8 cellular contexts compared by ENCODE assay signal in genomic region chr2:215920244-215921100, GRCh38.
A peak's percentile ranks its signal among the peaks of the same experiment; 100 is the strongest.
DNase-seq lines count a peak whose midpoint lies in the region; ATAC-seq and TF ChIP-seq lines count a peak whose summit lies in the region.

No MANE protein-coding gene starts in this region.

- H3K27me3 Mint-ChIP-seq in CD4-positive, alpha-beta T cell, result peaks cover 8% of the 10 kb centered on the region
- H3K27me3 Mint-ChIP-seq in activated CD4-positive, alpha-beta T cell treated with anti-CD3 and anti-CD28 coated beads for 36 hours, result peaks cover 2% of the 10 kb centered on the region

- H3K36me3 Mint-ChIP-seq in CD4-positive, alpha-beta T cell (ENCODE audit: low read depth), result no peaks in the 10 kb centered on the region
- no peaks in the 10 kb centered on the region for H3K36me3 Mint-ChIP-seq in activated CD4-positive, alpha-beta T cell treated with anti-CD3 and anti-CD28 coated beads for 36 hours (ENCODE audit: low read depth)

- H3K4me1 ChIP-seq in lower lobe of right lung, result peaks cover 6% of the 10 kb centered on the region

- H3K4me3 Mint-ChIP-seq in CD4-positive, alpha-beta T cell, result no peak overlapping the region
- no peak overlapping the region for H3K4me3 Mint-ChIP-seq in activated CD4-positive, alpha-beta T cell treated with anti-CD3 and anti-CD28 coated beads for 36 hours

- no peaks in the 10 kb centered on the region for H3K9me3 Mint-ChIP-seq in CD4-positive, alpha-beta T cell
- no peaks in the 10 kb centered on the region for H3K9me3 Mint-ChIP-seq in activated CD4-positive, alpha-beta T cell treated with anti-CD3 and anti-CD28 coated beads for 36 hours (ENCODE audit: low read depth)

- H3K27ac Mint-ChIP-seq in CD4-positive, alpha-beta T cell, result no peak overlapping the region
- H3K27ac Mint-ChIP-seq in activated CD4-positive, alpha-beta T cell treated with anti-CD3 and anti-CD28 coated beads for 36 hours, result no peak overlapping the region

- H3K27ac ChIP-seq in CD4-positive, alpha-beta T cell (ENCODE audit: low read depth, low read length), result no peak overlapping the region
- H3K27ac ChIP-seq in lower lobe of right lung, result no peak overlapping the region

- peak; percentile 18 to 58 (median 36) for DNase-seq in CD4-positive, alpha-beta T cell
- DNase-seq in NCI-H2196 (lab: John Stamatoyannopoulos, UW; ENCODE audit: unreplicated experiment) (peak; percentile 57), dedifferentiated amniotic fluid mesenchymal stem cell (ENCODE audit: extremely low spot score) (peak; percentile 72), lower lobe of right lung (peak; percentile 61)
- peak; percentile 76 for DNase-seq in activated CD4-positive, alpha-beta T cell treated with anti-CD3 and anti-CD28 coated beads for 36 hours
- peak; percentile 24 for DNase-seq in stimulated activated CD8-positive, alpha-beta memory T cell treated with anti-CD3 and anti-CD28 coated beads, Interleukin-15, amount 100 ng/mL, for 1 hour (ENCODE audit: low read depth)

- no peaks in the 10 kb centered on the region for H3K27me3 ChIP-seq in CD4-positive, alpha-beta T cell (ENCODE audit: control insufficient read depth, insufficient read depth, low read length)
- no peaks in the 10 kb centered on the region for H3K27me3 ChIP-seq in lower lobe of right lung (ENCODE audit: low read depth)

- TF ChIP-seq CTCF in CD4-positive, alpha-beta T cell (IDR thresholded peaks at IDR 0.05), result peak; percentile 72
- peak; percentile 88 for TF ChIP-seq CTCF in lower lobe of right lung (IDR thresholded peaks at IDR 0.05)

- intact Hi-C loops in CD4-positive, alpha-beta T cell (cut with DNase I, micrococcal nuclease), result loop anchor here (1.0 to 2.0 kb wide), 2 partner anchors 466 to 650 kb away; no protein-coding TSS in a partner anchor
- intact Hi-C loops in activated CD4-positive, alpha-beta T cell treated with anti-CD3 and anti-CD28 coated beads for 36 hours (cut with DNase I, micrococcal nuclease), result loop anchor here (1.0 to 5.0 kb wide), 2 partner anchors 466 to 648 kb away; no protein-coding TSS in a partner anchor
- intact Hi-C loops in lower lobe of right lung (cut with DNase I), result loop anchor here (10.0 kb wide), 1 partner anchor 466 kb away; no protein-coding TSS in a partner anchor

- H3K4me3 ChIP-seq in lower lobe of right lung, result no peak overlapping the region

- POLR2A ChIA-PET in CD4-positive, alpha-beta T cell (lab: Charles Lee), result no interaction called here
- POLR2A ChIA-PET in activated CD4-positive, alpha-beta T cell treated with anti-CD3 and anti-CD28 coated beads for 36 hours (lab: Charles Lee), result no interaction called here

- ATAC-seq in CD4-positive, alpha-beta T cell (ENCODE audit: poor library complexity), result peak; percentile 66
- peak; percentile 48 for ATAC-seq in GM19043 (IDR thresholded peaks at IDR 0.05; ENCODE audit: low read depth, unreplicated experiment)
- peak; percentile 54 for ATAC-seq in HG03135 (IDR thresholded peaks at IDR 0.05; ENCODE audit: unreplicated experiment)
- peak; percentile 85 for ATAC-seq in activated CD4-positive, alpha-beta T cell treated with anti-CD3 and anti-CD28 coated beads for 36 hours
- peak; percentile 94 to 96 for ATAC-seq in lower lobe of right lung

- CTCF ChIA-PET in CD4-positive, alpha-beta T cell (lab: Charles Lee), result no interaction called here
- CTCF ChIA-PET in activated CD4-positive, alpha-beta T cell treated with anti-CD3 and anti-CD28 coated beads for 36 hours (lab: Charles Lee), result interaction anchor here (0.5 to 1.2 kb wide), 4 partner anchors 11 to 538 kb away, joined by 3 to 6 read pairs (median 3); no protein-coding TSS in a partner anchor

- no peaks in the 10 kb centered on the region for H3K4me1 Mint-ChIP-seq in CD4-positive, alpha-beta T cell (ENCODE audit: low read depth)
- H3K4me1 Mint-ChIP-seq in activated CD4-positive, alpha-beta T cell treated with anti-CD3 and anti-CD28 coated beads for 36 hours, result peaks cover 3% of the 10 kb centered on the region

- H3K36me3 ChIP-seq in lower lobe of right lung, result no peaks in the 10 kb centered on the region

- no peaks in the 10 kb centered on the region for H3K9me3 ChIP-seq in CD4-positive, alpha-beta T cell (ENCODE audit: control insufficient read depth, low read length)
- H3K9me3 ChIP-seq in lower lobe of right lung, result no peaks in the 10 kb centered on the region

Comparison
In these comparisons a context has a peak if more than half of its experiments do, and no peak if none do; other contexts are left out.
1. DNase-seq: peak in every context shown above with its lines; median percentile 76 in activated CD4-positive, alpha-beta T cell treated with anti-CD3 and anti-CD28 coated beads for 36 hours; 72 in dedifferentiated amniotic fluid mesenchymal stem cell; 61 in lower lobe of right lung; 57 in NCI-H2196; 36 in CD4-positive, alpha-beta T cell; 24 in stimulated activated CD8-positive, alpha-beta memory T cell treated with anti-CD3 and anti-CD28 coated beads, Interleukin-15, amount 100 ng/mL, for 1 hour.